8 cellular contexts compared by ENCODE assay signal in genomic region chr12:22046968-22047390, GRCh38. TPM values are rescaled to one million over a fixed set of nuclear protein-coding genes. Genes with fewer than 3 reads are reported as not detected.
DNase-seq lines count a peak whose midpoint lies in the region; ATAC-seq lines count a peak whose summit lies in the region.

No MANE protein-coding gene starts in this region.

- no peak for ATAC-seq in HG03457 (IDR thresholded peaks at IDR 0.05; ENCODE audit: unreplicated experiment)

- peak overlapping the region; percentile 88; the same call in 1 of the 2 replicates for H3K9ac ChIP-seq in iPS-20b (ENCODE audit: low read depth, low read length)

- peak overlapping the region; percentile 96 for H3K4me3 Mint-ChIP-seq in activated T-cell treated with anti-CD3 and anti-CD28 coated beads, Interleukin-2, amount 50 U/mL, for 24 hours
- H3K4me3 Mint-ChIP-seq in activated T-helper 1 cell treated with anti-CD3 and anti-CD28 coated beads, Interleukin-12 subunit alpha, Interleukin-12 subunit beta, Interleukin-2, Interleukin-4 antibody, amounts not matched to agents 30 ng/mL and 10 ng/mL and 1 ng/mL, durations not matched to agents 14 hours and 24 hours and 36 hours, result peak overlapping the region; percentile 95

- intact Hi-C loops in activated T-helper 1 cell treated with anti-CD3 and anti-CD28 coated beads, Interleukin-12 subunit alpha, Interleukin-12 subunit beta, Interleukin-2, Interleukin-4 antibody, amounts not matched to agents 30 ng/mL and 10 ng/mL and 1 ng/mL, durations not matched to agents 14 hours and 24 hours and 36 hours (cut with micrococcal nuclease), result loop anchor here (1.0 to 10.0 kb wide), 8 partner anchors 288 to 638 kb away; partner anchors contain the start of genes C2CD5, ETNK1, GOLT1B and LDHB

- H3K27me3 Mint-ChIP-seq in activated T-cell treated with anti-CD3 and anti-CD28 coated beads, Interleukin-2, amount 50 U/mL, for 24 hours, result no peaks in the 10 kb centered on the region
- no peaks in the 10 kb centered on the region for H3K27me3 Mint-ChIP-seq in activated T-helper 1 cell treated with anti-CD3 and anti-CD28 coated beads, Interleukin-12 subunit alpha, Interleukin-12 subunit beta, Interleukin-2, Interleukin-4 antibody, amounts not matched to agents 30 ng/mL and 10 ng/mL and 1 ng/mL, durations not matched to agents 14 hours and 24 hours and 36 hours (ENCODE audit: insufficient read depth)

- no peak for DNase-seq in activated T-cell treated with anti-CD3 and anti-CD28 coated beads, Interleukin-2, amount 50 U/mL, for 24 hours
- no peak for DNase-seq in activated T-cell treated with anti-CD3 and anti-CD28 coated beads, Interleukin-2, amount 50 U/mL, for 1 hour
- no peak for DNase-seq in activated T-helper 1 cell treated with anti-CD3 and anti-CD28 coated beads, Interleukin-12 subunit alpha, Interleukin-12 subunit beta, Interleukin-2, Interleukin-4 antibody, amounts not matched to agents 30 ng/mL and 10 ng/mL and 1 ng/mL, durations not matched to agents 14 hours and 24 hours and 36 hours (ENCODE audit: low spot score)
- DNase-seq in substantia nigra (lab: John Stamatoyannopoulos, UW) (no peak), anterior cingulate cortex (lab: John Stamatoyannopoulos, UW) (no peak), KG1 (lab: John Stamatoyannopoulos, UW) (no peak)

- peaks cover 17% of the 10 kb centered on the region for H3K4me1 ChIP-seq in iPS-20b (ENCODE audit: insufficient read depth, low read length)

- peak overlapping the region; percentile 94 for H3K4me3 ChIP-seq in iPS-20b (ENCODE audit: low read length)

- peaks cover 14% of the 10 kb centered on the region; the same call in 1 of the 2 replicates for H3K36me3 ChIP-seq in iPS-20b (ENCODE audit: insufficient read depth, low read depth, low read length)

- H3K27me3 ChIP-seq in iPS-20b (ENCODE audit: insufficient read depth, low read length), result no peaks in the 10 kb centered on the region

- H3K4me1 Mint-ChIP-seq in activated T-cell treated with anti-CD3 and anti-CD28 coated beads, Interleukin-2, amount 50 U/mL, for 24 hours (ENCODE audit: low read depth), result peaks cover 62% of the 10 kb centered on the region
- peaks cover 53% of the 10 kb centered on the region for H3K4me1 Mint-ChIP-seq in activated T-helper 1 cell treated with anti-CD3 and anti-CD28 coated beads, Interleukin-12 subunit alpha, Interleukin-12 subunit beta, Interleukin-2, Interleukin-4 antibody, amounts not matched to agents 30 ng/mL and 10 ng/mL and 1 ng/mL, durations not matched to agents 14 hours and 24 hours and 36 hours (ENCODE audit: low read depth)

- H3K27ac ChIP-seq in iPS-20b (ENCODE audit: low read length) (peak overlapping the region; percentile 60), substantia nigra (ENCODE audit: low read depth, low read length, poor library complexity, severe bottlenecking) (peak overlapping the region; percentile 83)

- H3K9me3 Mint-ChIP-seq in activated T-cell treated with anti-CD3 and anti-CD28 coated beads, Interleukin-2, amount 50 U/mL, for 24 hours, result no peaks in the 10 kb centered on the region
- H3K9me3 Mint-ChIP-seq in activated T-helper 1 cell treated with anti-CD3 and anti-CD28 coated beads, Interleukin-12 subunit alpha, Interleukin-12 subunit beta, Interleukin-2, Interleukin-4 antibody, amounts not matched to agents 30 ng/mL and 10 ng/mL and 1 ng/mL, durations not matched to agents 14 hours and 24 hours and 36 hours, result no peaks in the 10 kb centered on the region

- H3K9me3 ChIP-seq in iPS-20b (ENCODE audit: insufficient read depth, low read depth, low read length), result no peaks in the 10 kb centered on the region

- H3K27ac Mint-ChIP-seq in activated T-cell treated with anti-CD3 and anti-CD28 coated beads, Interleukin-2, amount 50 U/mL, for 24 hours, result peak overlapping the region; percentile 93
- peak overlapping the region; percentile 88 for H3K27ac Mint-ChIP-seq in activated T-helper 1 cell treated with anti-CD3 and anti-CD28 coated beads, Interleukin-12 subunit alpha, Interleukin-12 subunit beta, Interleukin-2, Interleukin-4 antibody, amounts not matched to agents 30 ng/mL and 10 ng/mL and 1 ng/mL, durations not matched to agents 14 hours and 24 hours and 36 hours

- H3K36me3 Mint-ChIP-seq in activated T-cell treated with anti-CD3 and anti-CD28 coated beads, Interleukin-2, amount 50 U/mL, for 24 hours (ENCODE audit: low read depth), result peaks cover 33% of the 10 kb centered on the region
- peaks cover 21% of the 10 kb centered on the region for H3K36me3 Mint-ChIP-seq in activated T-helper 1 cell treated with anti-CD3 and anti-CD28 coated beads, Interleukin-12 subunit alpha, Interleukin-12 subunit beta, Interleukin-2, Interleukin-4 antibody, amounts not matched to agents 30 ng/mL and 10 ng/mL and 1 ng/mL, durations not matched to agents 14 hours and 24 hours and 36 hours (ENCODE audit: low read depth)

RNA-seq across cellular contexts. Expression of gene CMAS, which starts 1.0 kb away (rescaled TPM):
- 34.1 and 34.9 TPM in 2 replicates for total RNA-seq in activated T-helper 1 cell treated with anti-CD3 and anti-CD28 coated beads, Interleukin-12 subunit alpha, Interleukin-12 subunit beta, Interleukin-2, Interleukin-4 antibody, amounts not matched to agents 30 ng/mL and 10 ng/mL and 1 ng/mL, durations not matched to agents 14 hours and 24 hours and 36 hours
